Comparison of ENCODE assay signal across 1 cellular context in the genomic region with DNA sequence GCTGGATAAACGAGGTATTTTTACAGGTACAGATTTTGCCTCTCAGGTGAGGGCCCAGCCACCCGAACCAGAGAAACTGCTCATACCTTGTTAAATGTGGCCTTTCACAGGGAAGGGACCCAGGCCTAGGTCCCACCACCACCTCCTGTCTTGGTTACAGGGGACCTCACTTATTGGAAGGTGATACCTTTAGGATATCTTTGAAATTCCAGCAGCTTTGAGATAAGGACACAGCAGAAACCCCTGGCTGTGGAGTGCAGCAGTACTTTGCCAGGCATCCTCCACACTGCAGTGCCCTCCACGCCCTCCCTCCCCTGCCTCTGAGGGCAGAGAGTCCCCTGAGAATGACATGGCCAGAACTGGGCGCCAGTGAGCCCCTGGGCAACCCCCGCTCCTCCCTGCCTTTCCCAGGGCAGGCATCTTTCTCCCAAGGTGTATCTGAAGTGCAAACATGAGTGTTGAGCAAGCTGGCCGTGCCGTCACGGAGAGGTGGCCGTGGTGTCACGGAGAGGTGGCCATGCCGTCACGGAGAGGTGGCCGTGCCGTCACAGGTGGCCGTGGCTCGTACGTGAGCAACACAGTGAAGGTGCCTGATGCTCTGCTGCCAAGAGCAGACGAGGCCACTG.
TF ChIP-seq lines count a peak whose summit lies in the region.

No MANE protein-coding gene starts in this region.

TF ChIP-seq in K562, 482 proteins besides CTCF, POLR2A, EP300 and RAD21 (continued from another document):
- TF ChIP-seq, protein P1, sequence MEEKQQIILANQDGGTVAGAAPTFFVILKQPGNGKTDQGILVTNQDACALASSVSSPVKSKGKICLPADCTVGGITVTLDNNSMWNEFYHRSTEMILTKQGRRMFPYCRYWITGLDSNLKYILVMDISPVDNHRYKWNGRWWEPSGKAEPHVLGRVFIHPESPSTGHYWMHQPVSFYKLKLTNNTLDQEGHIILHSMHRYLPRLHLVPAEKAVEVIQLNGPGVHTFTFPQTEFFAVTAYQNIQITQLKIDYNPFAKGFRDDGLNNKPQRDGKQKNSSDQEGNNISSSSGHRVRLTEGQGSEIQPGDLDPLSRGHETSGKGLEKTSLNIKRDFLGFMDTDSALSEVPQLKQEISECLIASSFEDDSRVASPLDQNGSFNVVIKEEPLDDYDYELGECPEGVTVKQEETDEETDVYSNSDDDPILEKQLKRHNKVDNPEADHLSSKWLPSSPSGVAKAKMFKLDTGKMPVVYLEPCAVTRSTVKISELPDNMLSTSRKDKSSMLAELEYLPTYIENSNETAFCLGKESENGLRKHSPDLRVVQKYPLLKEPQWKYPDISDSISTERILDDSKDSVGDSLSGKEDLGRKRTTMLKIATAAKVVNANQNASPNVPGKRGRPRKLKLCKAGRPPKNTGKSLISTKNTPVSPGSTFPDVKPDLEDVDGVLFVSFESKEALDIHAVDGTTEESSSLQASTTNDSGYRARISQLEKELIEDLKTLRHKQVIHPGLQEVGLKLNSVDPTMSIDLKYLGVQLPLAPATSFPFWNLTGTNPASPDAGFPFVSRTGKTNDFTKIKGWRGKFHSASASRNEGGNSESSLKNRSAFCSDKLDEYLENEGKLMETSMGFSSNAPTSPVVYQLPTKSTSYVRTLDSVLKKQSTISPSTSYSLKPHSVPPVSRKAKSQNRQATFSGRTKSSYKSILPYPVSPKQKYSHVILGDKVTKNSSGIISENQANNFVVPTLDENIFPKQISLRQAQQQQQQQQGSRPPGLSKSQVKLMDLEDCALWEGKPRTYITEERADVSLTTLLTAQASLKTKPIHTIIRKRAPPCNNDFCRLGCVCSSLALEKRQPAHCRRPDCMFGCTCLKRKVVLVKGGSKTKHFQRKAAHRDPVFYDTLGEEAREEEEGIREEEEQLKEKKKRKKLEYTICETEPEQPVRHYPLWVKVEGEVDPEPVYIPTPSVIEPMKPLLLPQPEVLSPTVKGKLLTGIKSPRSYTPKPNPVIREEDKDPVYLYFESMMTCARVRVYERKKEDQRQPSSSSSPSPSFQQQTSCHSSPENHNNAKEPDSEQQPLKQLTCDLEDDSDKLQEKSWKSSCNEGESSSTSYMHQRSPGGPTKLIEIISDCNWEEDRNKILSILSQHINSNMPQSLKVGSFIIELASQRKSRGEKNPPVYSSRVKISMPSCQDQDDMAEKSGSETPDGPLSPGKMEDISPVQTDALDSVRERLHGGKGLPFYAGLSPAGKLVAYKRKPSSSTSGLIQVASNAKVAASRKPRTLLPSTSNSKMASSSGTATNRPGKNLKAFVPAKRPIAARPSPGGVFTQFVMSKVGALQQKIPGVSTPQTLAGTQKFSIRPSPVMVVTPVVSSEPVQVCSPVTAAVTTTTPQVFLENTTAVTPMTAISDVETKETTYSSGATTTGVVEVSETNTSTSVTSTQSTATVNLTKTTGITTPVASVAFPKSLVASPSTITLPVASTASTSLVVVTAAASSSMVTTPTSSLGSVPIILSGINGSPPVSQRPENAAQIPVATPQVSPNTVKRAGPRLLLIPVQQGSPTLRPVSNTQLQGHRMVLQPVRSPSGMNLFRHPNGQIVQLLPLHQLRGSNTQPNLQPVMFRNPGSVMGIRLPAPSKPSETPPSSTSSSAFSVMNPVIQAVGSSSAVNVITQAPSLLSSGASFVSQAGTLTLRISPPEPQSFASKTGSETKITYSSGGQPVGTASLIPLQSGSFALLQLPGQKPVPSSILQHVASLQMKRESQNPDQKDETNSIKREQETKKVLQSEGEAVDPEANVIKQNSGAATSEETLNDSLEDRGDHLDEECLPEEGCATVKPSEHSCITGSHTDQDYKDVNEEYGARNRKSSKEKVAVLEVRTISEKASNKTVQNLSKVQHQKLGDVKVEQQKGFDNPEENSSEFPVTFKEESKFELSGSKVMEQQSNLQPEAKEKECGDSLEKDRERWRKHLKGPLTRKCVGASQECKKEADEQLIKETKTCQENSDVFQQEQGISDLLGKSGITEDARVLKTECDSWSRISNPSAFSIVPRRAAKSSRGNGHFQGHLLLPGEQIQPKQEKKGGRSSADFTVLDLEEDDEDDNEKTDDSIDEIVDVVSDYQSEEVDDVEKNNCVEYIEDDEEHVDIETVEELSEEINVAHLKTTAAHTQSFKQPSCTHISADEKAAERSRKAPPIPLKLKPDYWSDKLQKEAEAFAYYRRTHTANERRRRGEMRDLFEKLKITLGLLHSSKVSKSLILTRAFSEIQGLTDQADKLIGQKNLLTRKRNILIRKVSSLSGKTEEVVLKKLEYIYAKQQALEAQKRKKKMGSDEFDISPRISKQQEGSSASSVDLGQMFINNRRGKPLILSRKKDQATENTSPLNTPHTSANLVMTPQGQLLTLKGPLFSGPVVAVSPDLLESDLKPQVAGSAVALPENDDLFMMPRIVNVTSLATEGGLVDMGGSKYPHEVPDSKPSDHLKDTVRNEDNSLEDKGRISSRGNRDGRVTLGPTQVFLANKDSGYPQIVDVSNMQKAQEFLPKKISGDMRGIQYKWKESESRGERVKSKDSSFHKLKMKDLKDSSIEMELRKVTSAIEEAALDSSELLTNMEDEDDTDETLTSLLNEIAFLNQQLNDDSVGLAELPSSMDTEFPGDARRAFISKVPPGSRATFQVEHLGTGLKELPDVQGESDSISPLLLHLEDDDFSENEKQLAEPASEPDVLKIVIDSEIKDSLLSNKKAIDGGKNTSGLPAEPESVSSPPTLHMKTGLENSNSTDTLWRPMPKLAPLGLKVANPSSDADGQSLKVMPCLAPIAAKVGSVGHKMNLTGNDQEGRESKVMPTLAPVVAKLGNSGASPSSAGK (IDR thresholded peaks at IDR 0.05), result no peak
- TF ChIP-seq ZFX (CRISPR knock-in tag; IDR thresholded peaks at IDR 0.05), result peak; percentile 50; the same call in 1 of the 2 replicates
- no peak for TF ChIP-seq ARID1B (IDR thresholded peaks at IDR 0.05)
- peak; percentile 74; the same call in 1 of the 2 replicates for TF ChIP-seq NFRKB (IDR thresholded peaks at IDR 0.05; ENCODE audit: low read depth)
- no peak for TF ChIP-seq ELF4 (CRISPR knock-in tag; IDR thresholded peaks at IDR 0.05)
- TF ChIP-seq CTBP1 (IDR thresholded peaks at IDR 0.05; ENCODE audit: borderline replicate concordance), result 0 out of 2 replicates have a peak, but pooled peaks have one; percentile 2
- no peak for TF ChIP-seq NEUROD1 (IDR thresholded peaks at IDR 0.05; ENCODE audit: borderline replicate concordance, low read depth, low read length, partially characterized antibody)
- no peak for TF ChIP-seq NCOA4 (IDR thresholded peaks at IDR 0.05; ENCODE audit: partially characterized antibody)
- TF ChIP-seq, protein P2, sequence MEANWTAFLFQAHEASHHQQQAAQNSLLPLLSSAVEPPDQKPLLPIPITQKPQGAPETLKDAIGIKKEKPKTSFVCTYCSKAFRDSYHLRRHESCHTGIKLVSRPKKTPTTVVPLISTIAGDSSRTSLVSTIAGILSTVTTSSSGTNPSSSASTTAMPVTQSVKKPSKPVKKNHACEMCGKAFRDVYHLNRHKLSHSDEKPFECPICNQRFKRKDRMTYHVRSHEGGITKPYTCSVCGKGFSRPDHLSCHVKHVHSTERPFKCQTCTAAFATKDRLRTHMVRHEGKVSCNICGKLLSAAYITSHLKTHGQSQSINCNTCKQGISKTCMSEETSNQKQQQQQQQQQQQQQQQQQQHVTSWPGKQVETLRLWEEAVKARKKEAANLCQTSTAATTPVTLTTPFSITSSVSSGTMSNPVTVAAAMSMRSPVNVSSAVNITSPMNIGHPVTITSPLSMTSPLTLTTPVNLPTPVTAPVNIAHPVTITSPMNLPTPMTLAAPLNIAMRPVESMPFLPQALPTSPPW (CRISPR knock-in tag; IDR thresholded peaks at IDR 0.05), result no peak
- TF ChIP-seq SMARCB1 (IDR thresholded peaks at IDR 0.05; ENCODE audit: insufficient read length, low read depth), result no peak
- TF ChIP-seq SMAD3 (CRISPR knock-in tag; conservative IDR thresholded peaks at IDR 0.05), result no peak
- no peak for TF ChIP-seq SMAD2 (IDR thresholded peaks at IDR 0.05; ENCODE audit: low read depth, low read length)
- TF ChIP-seq SIN3A (IDR thresholded peaks at IDR 0.05; ENCODE audit: borderline replicate concordance in 2 of 2, control insufficient read depth in 1 of 2, low read depth in 2 of 2, low read length in 2 of 2), result no peak
- TF ChIP-seq ZNF584 (CRISPR knock-in tag; IDR thresholded peaks at IDR 0.05; ENCODE audit: low read depth), result no peak
- TF ChIP-seq YY1 (IDR thresholded peaks at IDR 0.05; ENCODE audit: borderline replicate concordance in 1 of 3, control insufficient read depth in 1 of 3, extremely low read depth in 1 of 3, insufficient read depth in 3 of 3, insufficient read length in 1 of 3, insufficient replicate concordance in 2 of 3, low read depth in 1 of 3, low read length in 2 of 3), result no peak
- no peak for TF ChIP-seq FOXA1 (IDR thresholded peaks at IDR 0.05; ENCODE audit: borderline replicate concordance)
- no peak for TF ChIP-seq ZNF717 (CRISPR knock-in tag; IDR thresholded peaks at IDR 0.05)
- no peak for TF ChIP-seq KAT8 (IDR thresholded peaks at IDR 0.05; ENCODE audit: low read depth)
- TF ChIP-seq GATA2 (CRISPR knock-in tag; IDR thresholded peaks at IDR 0.05), result no peak
- TF ChIP-seq SAP30 (IDR thresholded peaks at IDR 0.05; ENCODE audit: borderline replicate concordance, insufficient read depth, low read depth, low read length, poor library complexity, severe bottlenecking), result no peak
- TF ChIP-seq, protein P3, sequence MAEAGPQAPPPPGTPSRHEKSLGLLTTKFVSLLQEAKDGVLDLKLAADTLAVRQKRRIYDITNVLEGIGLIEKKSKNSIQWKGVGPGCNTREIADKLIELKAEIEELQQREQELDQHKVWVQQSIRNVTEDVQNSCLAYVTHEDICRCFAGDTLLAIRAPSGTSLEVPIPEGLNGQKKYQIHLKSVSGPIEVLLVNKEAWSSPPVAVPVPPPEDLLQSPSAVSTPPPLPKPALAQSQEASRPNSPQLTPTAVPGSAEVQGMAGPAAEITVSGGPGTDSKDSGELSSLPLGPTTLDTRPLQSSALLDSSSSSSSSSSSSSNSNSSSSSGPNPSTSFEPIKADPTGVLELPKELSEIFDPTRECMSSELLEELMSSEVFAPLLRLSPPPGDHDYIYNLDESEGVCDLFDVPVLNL (CRISPR knock-in tag; IDR thresholded peaks at IDR 0.05; ENCODE audit: low read depth), result 0 out of 2 replicates have a peak, but pooled peaks have one; percentile 29
- no peak for TF ChIP-seq KLF6 (CRISPR knock-in tag; IDR thresholded peaks at IDR 0.05; ENCODE audit: borderline replicate concordance)
- TF ChIP-seq NFIC (IDR thresholded peaks at IDR 0.05), result no peak
- no peak for TF ChIP-seq ZBTB17 (CRISPR knock-in tag; IDR thresholded peaks at IDR 0.05)
- TF ChIP-seq RBFOX2 (IDR thresholded peaks at IDR 0.05; ENCODE audit: low read depth, low read length), result peak; percentile 51
- 0 out of 2 replicates have a peak, but pooled peaks have one; percentile 3 for TF ChIP-seq SMARCA4 (IDR thresholded peaks at IDR 0.05)
- TF ChIP-seq, protein P4, sequence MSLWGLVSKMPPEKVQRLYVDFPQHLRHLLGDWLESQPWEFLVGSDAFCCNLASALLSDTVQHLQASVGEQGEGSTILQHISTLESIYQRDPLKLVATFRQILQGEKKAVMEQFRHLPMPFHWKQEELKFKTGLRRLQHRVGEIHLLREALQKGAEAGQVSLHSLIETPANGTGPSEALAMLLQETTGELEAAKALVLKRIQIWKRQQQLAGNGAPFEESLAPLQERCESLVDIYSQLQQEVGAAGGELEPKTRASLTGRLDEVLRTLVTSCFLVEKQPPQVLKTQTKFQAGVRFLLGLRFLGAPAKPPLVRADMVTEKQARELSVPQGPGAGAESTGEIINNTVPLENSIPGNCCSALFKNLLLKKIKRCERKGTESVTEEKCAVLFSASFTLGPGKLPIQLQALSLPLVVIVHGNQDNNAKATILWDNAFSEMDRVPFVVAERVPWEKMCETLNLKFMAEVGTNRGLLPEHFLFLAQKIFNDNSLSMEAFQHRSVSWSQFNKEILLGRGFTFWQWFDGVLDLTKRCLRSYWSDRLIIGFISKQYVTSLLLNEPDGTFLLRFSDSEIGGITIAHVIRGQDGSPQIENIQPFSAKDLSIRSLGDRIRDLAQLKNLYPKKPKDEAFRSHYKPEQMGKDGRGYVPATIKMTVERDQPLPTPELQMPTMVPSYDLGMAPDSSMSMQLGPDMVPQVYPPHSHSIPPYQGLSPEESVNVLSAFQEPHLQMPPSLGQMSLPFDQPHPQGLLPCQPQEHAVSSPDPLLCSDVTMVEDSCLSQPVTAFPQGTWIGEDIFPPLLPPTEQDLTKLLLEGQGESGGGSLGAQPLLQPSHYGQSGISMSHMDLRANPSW (CRISPR knock-in tag; IDR thresholded peaks at IDR 0.05), result no peak
- no peak for TF ChIP-seq NFATC3 (IDR thresholded peaks at IDR 0.05)
- TF ChIP-seq, protein P5, sequence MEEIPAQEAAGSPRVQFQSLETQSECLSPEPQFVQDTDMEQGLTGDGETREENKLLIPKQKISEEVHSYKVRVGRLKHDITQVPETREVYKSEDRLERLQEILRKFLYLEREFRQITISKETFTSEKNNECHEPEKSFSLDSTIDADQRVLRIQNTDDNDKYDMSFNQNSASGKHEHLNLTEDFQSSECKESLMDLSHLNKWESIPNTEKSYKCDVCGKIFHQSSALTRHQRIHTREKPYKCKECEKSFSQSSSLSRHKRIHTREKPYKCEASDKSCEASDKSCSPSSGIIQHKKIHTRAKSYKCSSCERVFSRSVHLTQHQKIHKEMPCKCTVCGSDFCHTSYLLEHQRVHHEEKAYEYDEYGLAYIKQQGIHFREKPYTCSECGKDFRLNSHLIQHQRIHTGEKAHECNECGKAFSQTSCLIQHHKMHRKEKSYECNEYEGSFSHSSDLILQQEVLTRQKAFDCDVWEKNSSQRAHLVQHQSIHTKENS (CRISPR knock-in tag; IDR thresholded peaks at IDR 0.05), result no peak
- TF ChIP-seq, protein P6, sequence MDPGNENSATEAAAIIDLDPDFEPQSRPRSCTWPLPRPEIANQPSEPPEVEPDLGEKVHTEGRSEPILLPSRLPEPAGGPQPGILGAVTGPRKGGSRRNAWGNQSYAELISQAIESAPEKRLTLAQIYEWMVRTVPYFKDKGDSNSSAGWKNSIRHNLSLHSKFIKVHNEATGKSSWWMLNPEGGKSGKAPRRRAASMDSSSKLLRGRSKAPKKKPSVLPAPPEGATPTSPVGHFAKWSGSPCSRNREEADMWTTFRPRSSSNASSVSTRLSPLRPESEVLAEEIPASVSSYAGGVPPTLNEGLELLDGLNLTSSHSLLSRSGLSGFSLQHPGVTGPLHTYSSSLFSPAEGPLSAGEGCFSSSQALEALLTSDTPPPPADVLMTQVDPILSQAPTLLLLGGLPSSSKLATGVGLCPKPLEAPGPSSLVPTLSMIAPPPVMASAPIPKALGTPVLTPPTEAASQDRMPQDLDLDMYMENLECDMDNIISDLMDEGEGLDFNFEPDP (CRISPR knock-in tag; IDR thresholded peaks at IDR 0.05), result no peak
- no peak for TF ChIP-seq HNRNPUL1 (IDR thresholded peaks at IDR 0.05; ENCODE audit: low read length)
